ENCODE assay signal across 7 cellular contexts in genomic region chr4:173560896-173561295, GRCh38. TPM values are rescaled to one million over a fixed set of nuclear protein-coding genes. Genes with fewer than 3 reads are reported as not detected.
"Had no signal": no experiment of that assay in that cellular context is flagged by ENCODE, and none has a peak within 500 bp of the region (broad histone marks: within the 10 kb centered on the region; RNA-seq: fewer than 3 reads in every experiment).

No MANE protein-coding gene starts in this region.

- ATAC-seq: HepG2, K562 had no signal

- DNase-seq: IMR-90, KBM-7, KG1 had no signal

RNA-seq across cellular contexts. Expression of gene HAND2, which starts 30.9 kb away (rescaled TPM):
- total RNA-seq: HepG2, HT-29 had no signal
- polyA plus RNA-seq: HepG2, IgD-negative memory B cell had no signal
